21 cellular contexts compared by ENCODE assay signal in genomic region chr7:42978496-42978895, GRCh38.
"Had no signal": no experiment of that assay in that cellular context is flagged by ENCODE, and none has a peak within 500 bp of the region (broad histone marks: within the 10 kb centered on the region; RNA-seq: fewer than 3 reads in every experiment).

No MANE protein-coding gene starts in this region.

- DNase-seq: activated CD4-positive, alpha-beta T cell treated with anti-CD3 and anti-CD28 coated beads for 1 hour; activated CD4-positive, alpha-beta T cell treated with anti-CD3 and anti-CD28 coated beads, Interleukin-2, amount 50 U/mL, for 1 hour; activated CD8-positive, alpha-beta T cell treated with anti-CD3 and anti-CD28 coated beads, Interleukin-2, amount 10 ng/mL, durations not matched to agents 7 days and 5 days; activated T-cell treated with anti-CD3 and anti-CD28 coated beads, Interleukin-2, amount 50 U/mL, for 1 hour; adrenal gland; cortex of kidney; effector CD8-positive, alpha-beta T cell; erythroblast; kidney; naive thymus-derived CD4-positive, alpha-beta T cell; retina; sigmoid colon; spleen; stimulated activated CD4-positive, alpha-beta T cell treated with anti-CD3 and anti-CD28 coated beads, Interleukin-4, amount 100 ng/mL, for 1 hour; stimulated activated naive CD4-positive, alpha-beta T cell treated with Interleukin-2 at 50 U/mL for 16 hours; T-cell; upper lobe of left lung had no signal

- H3K27ac ChIP-seq: adrenal gland, sigmoid colon, spleen, upper lobe of left lung had no signal

- ATAC-seq: activated CD8-positive, alpha-beta T cell treated with anti-CD3 and anti-CD28 coated beads, Interleukin-2, amount 10 ng/mL, durations not matched to agents 7 days and 5 days; activated naive CD4-positive, alpha-beta T cell treated with anti-CD3 and anti-CD28 coated beads, Interleukin-2, amount 50 U/mL, for 72 hours; naive thymus-derived CD4-positive, alpha-beta T cell; T-cell had no signal

- H3K4me3 ChIP-seq: adrenal gland, lung, sigmoid colon, spleen, upper lobe of left lung had no signal

- H3K27me3 ChIP-seq: adrenal gland, sigmoid colon, spleen, upper lobe of left lung had no signal

- H3K4me1 ChIP-seq: upper lobe of left lung had no signal

- FAIRE-seq: astrocyte, TTC549 had no signal

- H3K36me3 ChIP-seq: adrenal gland, sigmoid colon, spleen, upper lobe of left lung had no signal

- H3K9me3 ChIP-seq: adrenal gland, sigmoid colon, upper lobe of left lung had no signal
